In genomic region chr1:147072371-147073061, GRCh38 we compare ENCODE assay signal across 8 cellular contexts.
A peak's percentile ranks its signal among the peaks of the same experiment; 100 is the strongest.
DNase-seq lines count a peak whose midpoint lies in the region; ATAC-seq and TF ChIP-seq lines count a peak whose summit lies in the region.

No MANE protein-coding gene starts in this region.

- H3K9me3 ChIP-seq in Peyer's patch (no peaks in the 10 kb centered on the region), esophagus muscularis mucosa (no peaks in the 10 kb centered on the region), neural progenitor cell (ENCODE audit: low read depth) (no peaks in the 10 kb centered on the region)

- H4K20me1 ChIP-seq in neural progenitor cell (ENCODE audit: low read depth): no peaks in the 10 kb centered on the region

- H3K9ac ChIP-seq in neural progenitor cell: no peak overlapping the region

- peak overlapping the region in 1 of 7 donors; percentile 23 for H3K27ac Mint-ChIP-seq in CD14-positive monocyte
- no peak overlapping the region for H3K27ac Mint-ChIP-seq in neural progenitor cell

- H3K27me3 Mint-ChIP-seq in CD14-positive monocyte (ENCODE audit: low read depth in 3 of 3): peaks cover 33 to 61% (median 57%) of the 10 kb centered on the region in 3 donors
- peaks cover 64% of the 10 kb centered on the region for H3K27me3 Mint-ChIP-seq in neural progenitor cell (ENCODE audit: insufficient read depth, low read depth)

- peaks cover 0 to 9% of the 10 kb centered on the region in 2 donors for H3K36me3 Mint-ChIP-seq in CD14-positive monocyte
- peaks cover 1% of the 10 kb centered on the region for H3K36me3 Mint-ChIP-seq in neural progenitor cell

- peaks cover 3% of the 10 kb centered on the region for H3F3A ChIP-seq in neural progenitor cell (ENCODE audit: low read depth)

- no peaks in the 10 kb centered on the region for H3K4me1 ChIP-seq in Peyer's patch
- peaks cover 0 to 15% (median 13%) of the 10 kb centered on the region in 4 donors for H3K4me1 ChIP-seq in esophagus muscularis mucosa
- no peaks in the 10 kb centered on the region for H3K4me1 ChIP-seq in neural progenitor cell

- no peaks in the 10 kb centered on the region for H3K36me3 ChIP-seq in Peyer's patch
- H3K36me3 ChIP-seq in esophagus muscularis mucosa: no peaks in the 10 kb centered on the region
- H3K36me3 ChIP-seq in neural progenitor cell: no peaks in the 10 kb centered on the region

- 7% methylated on average over 40 of the region's 40 CpGs for WGBS in esophagus muscularis mucosa

- peak overlapping the region; percentile 85 for H2AFZ ChIP-seq in neural progenitor cell (replicated peaks)

- TF ChIP-seq EP300 in esophagus muscularis mucosa (IDR thresholded peaks at IDR 0.05): no peak

- H3K4me3 Mint-ChIP-seq in CD14-positive monocyte (peak overlapping the region; percentile 10 to 88), neural progenitor cell (peak overlapping the region; percentile 84)

- H3K27ac ChIP-seq in Peyer's patch (peak overlapping the region in 1 of 4 donors; percentile 63), esophagus muscularis mucosa (replicated peaks in 1 of 4) (no peak overlapping the region), neural progenitor cell (no peak overlapping the region)

- TF ChIP-seq CTCF in CD14-positive monocyte (IDR thresholded peaks at IDR 0.05) (no peak), Peyer's patch (IDR thresholded peaks at IDR 0.05) (no peak), esophagus muscularis mucosa (IDR thresholded peaks at IDR 0.05) (no peak), neural progenitor cell (IDR thresholded peaks at IDR 0.05) (no peak)

- intact Hi-C loops in CD14-positive monocyte (cut with micrococcal nuclease) (no loop called here), esophagus muscularis mucosa (cut with DNase I) (no loop called here), left colon (cut with DNase I, micrococcal nuclease) (no loop called here)

- H3K4me3 ChIP-seq in Peyer's patch: peak overlapping the region in 3 of 4 donors; percentile 31 to 38 (median 33)
- H3K4me3 ChIP-seq in esophagus muscularis mucosa: peak overlapping the region; percentile 36 to 49 (median 40)
- H3K4me3 ChIP-seq in neural progenitor cell: peak overlapping the region; percentile 41

- H3K79me2 ChIP-seq in neural progenitor cell (ENCODE audit: low read depth): no peaks in the 10 kb centered on the region

- peaks cover 0 to 15% of the 10 kb centered on the region in 2 donors for H3K27me3 ChIP-seq in Peyer's patch
- H3K27me3 ChIP-seq in esophagus muscularis mucosa: peaks cover 0 to 79% (median 25%) of the 10 kb centered on the region in 4 donors
- H3K27me3 ChIP-seq in neural progenitor cell: peaks cover 44% of the 10 kb centered on the region

- H3K4me2 ChIP-seq in neural progenitor cell: peak overlapping the region; percentile 60

- no peak for TF ChIP-seq POLR2A in Peyer's patch (IDR thresholded peaks at IDR 0.05)
- TF ChIP-seq POLR2A in esophagus muscularis mucosa (IDR thresholded peaks at IDR 0.05; ENCODE audit: low read depth): no peak

- DNase-seq in CD14-positive monocyte (ENCODE audit: low spot score) (no peak), Peyer's patch (peak in 1 of 3 donors; percentile 55), esophagus muscularis mucosa (ENCODE audit: extremely low spot score) (no peak), neural progenitor cell (ENCODE audit: low spot score) (peak; percentile 63), left colon (no peak), GDM1 (lab: John Stamatoyannopoulos, UW) (no peak), NCI-H1694 (lab: John Stamatoyannopoulos, UW) (no peak)

- H3K4me1 Mint-ChIP-seq in CD14-positive monocyte (peaks cover 9% of the 10 kb centered on the region), neural progenitor cell (no peaks in the 10 kb centered on the region)

- H3K9me3 Mint-ChIP-seq in CD14-positive monocyte (peaks cover 2 to 38% (median 14%) of the 10 kb centered on the region in 7 donors), neural progenitor cell (peaks cover 29% of the 10 kb centered on the region)

- no peak for ATAC-seq in left colon
- ATAC-seq in GM19023 (IDR thresholded peaks at IDR 0.05; ENCODE audit: unreplicated experiment): no peak
